9 cellular contexts compared by ENCODE assay signal in the genomic region with DNA sequence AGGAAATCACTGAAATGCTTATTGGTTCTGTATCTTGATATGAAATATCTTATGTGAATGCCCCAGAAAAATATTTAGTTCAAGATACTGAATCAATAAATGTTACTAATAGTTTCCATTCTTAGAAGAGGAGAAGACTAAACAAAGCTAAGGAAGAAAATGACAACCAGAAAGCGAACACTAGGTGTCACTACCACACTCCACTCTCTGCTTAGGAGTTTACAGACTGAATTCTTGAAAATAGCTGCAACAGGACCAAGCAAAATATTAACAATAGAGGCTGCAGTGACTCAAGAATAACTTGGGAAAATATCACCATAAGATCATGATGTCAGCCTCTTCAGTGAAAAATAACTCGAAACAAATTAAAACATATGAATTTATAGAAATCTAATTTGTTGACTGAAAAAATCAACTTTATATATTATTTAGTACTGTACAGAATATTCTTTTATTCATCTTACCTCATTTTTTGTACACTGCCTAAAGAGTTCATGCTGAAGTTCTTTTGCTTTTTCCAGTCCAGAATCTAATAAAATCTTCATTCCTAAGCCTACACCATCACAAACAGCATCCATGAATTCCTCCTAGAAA.
A peak's percentile ranks its signal among the peaks of the same experiment; 100 is the strongest.
DNase-seq lines count a peak whose midpoint lies in the region; ATAC-seq and TF ChIP-seq lines count a peak whose summit lies in the region.
"Had no signal": no experiment of that assay in that cellular context is flagged by ENCODE, and none has a peak within 500 bp of the region (broad histone marks: within the 10 kb centered on the region; RNA-seq: fewer than 3 reads in every experiment).

No MANE protein-coding gene starts in this region.

- TF ChIP-seq CTCF in OCI-LY7 (conservative IDR thresholded peaks at IDR 0.05; ENCODE audit: low read length) (peak; percentile 92), mucosa of descending colon (IDR thresholded peaks at IDR 0.05) (no peak)

- H3K4me2 ChIP-seq in OCI-LY7 (ENCODE audit: low read length): no peak overlapping the region
- H3K4me2 ChIP-seq: BLaER1 had no signal

- no TSS peak for BruUV-seq in OCI-LY7 (replicated peaks; lab: Mats Ljungman, UMichigan)

- peaks cover 15% of the 10 kb centered on the region for H3K36me3 ChIP-seq in HAP-1 (replicated peaks)
- H3K36me3 ChIP-seq in OCI-LY7 (ENCODE audit: insufficient read depth, low read length): peaks cover 44% of the 10 kb centered on the region
- H3K36me3 ChIP-seq in mucosa of descending colon (ENCODE audit: low read depth): no peaks in the 10 kb centered on the region

- H3K79me2 ChIP-seq in OCI-LY7 (ENCODE audit: insufficient read depth, low read depth, low read length): no peaks in the 10 kb centered on the region

- H3K27me3 ChIP-seq in HAP-1 (ENCODE audit: low read depth): no peaks in the 10 kb centered on the region
- H3K27me3 ChIP-seq: BLaER1 had no signal

- no peak overlapping the region for H3K27ac ChIP-seq in OCI-LY7 (ENCODE audit: low read depth, low read length, poor library complexity, severe bottlenecking)
- H3K27ac ChIP-seq: BLaER1 had no signal

- CTCF ChIA-PET in OCI-LY7 (lab: Charles Lee; ENCODE audit: unreplicated experiment): no interaction called here

- H3K4me1 ChIP-seq in HAP-1: no peaks in the 10 kb centered on the region
- H3K4me1 ChIP-seq in OCI-LY7 (ENCODE audit: insufficient read depth, low read length, poor library complexity, severe bottlenecking): no peaks in the 10 kb centered on the region
- H3K4me1 ChIP-seq in mucosa of descending colon (ENCODE audit: low read depth): no peaks in the 10 kb centered on the region
- H3K4me1 ChIP-seq: BLaER1 had no signal

- intact Hi-C loops in OCI-LY7 (cut with micrococcal nuclease; ENCODE audit: unreplicated experiment) (loop anchor here (1.0 to 2.0 kb wide), 2 partner anchors 244 to 278 kb away; no protein-coding TSS in a partner anchor), mucosa of descending colon (cut with DNase I, micrococcal nuclease) (no loop called here)

- ATAC-seq in mucosa of descending colon: peak; percentile 56
- ATAC-seq in GM21367 (IDR thresholded peaks at IDR 0.05; ENCODE audit: unreplicated experiment): no peak

- DNase-seq in DMS79 treated with DMSO at 0.1 percent for 48 hours (lab: John Stamatoyannopoulos, UW) (peak; percentile 18), DMS79 (lab: John Stamatoyannopoulos, UW) (no peak), HAP-1 (ENCODE audit: low spot score in 2 of 2) (peak; percentile 42 to 67), OCI-LY7 (ENCODE audit: low spot score) (peak; percentile 44), dedifferentiated amniotic fluid mesenchymal stem cell (ENCODE audit: extremely low spot score) (peak; percentile 82), mucosa of descending colon (peak in 1 of 3 donors; percentile 58)
- DNase-seq in activated effector memory CD4-positive, alpha-beta T cell treated with anti-CD3 and anti-CD28 coated beads, Interleukin-2, amount 50 U/mL, for 16 hours: no peak

- H3K4me3 ChIP-seq in HAP-1 (no peak overlapping the region), OCI-LY7 (ENCODE audit: low read depth, low read length, poor library complexity, severe bottlenecking) (no peak overlapping the region), mucosa of descending colon (no peak overlapping the region)
- H3K4me3 ChIP-seq: BLaER1 had no signal

- H2AFZ ChIP-seq in OCI-LY7 (ENCODE audit: low read length): no peak overlapping the region

- H3K9me2 ChIP-seq in OCI-LY7 (ENCODE audit: insufficient read depth, low read length): no peaks in the 10 kb centered on the region

- in situ Hi-C loops in HAP-1 (cut with MboI; ENCODE audit: low sequenced_read_pairs): no loop called here

- H3K9me3 ChIP-seq in HAP-1: no peaks in the 10 kb centered on the region
- H3K9me3 ChIP-seq in OCI-LY7 (ENCODE audit: low read length): no peaks in the 10 kb centered on the region
- no peaks in the 10 kb centered on the region for H3K9me3 ChIP-seq in mucosa of descending colon
- H3K9me3 ChIP-seq: BLaER1 had no signal

- no peaks in the 10 kb centered on the region for H4K20me1 ChIP-seq in OCI-LY7 (ENCODE audit: insufficient read depth, low read length)
- H4K20me1 ChIP-seq: BLaER1 had no signal

- POLR2A ChIA-PET in OCI-LY7 (lab: Charles Lee): interaction anchor here (0.6 to 1.4 kb wide), 2 partner anchors 8 to 103 kb away, joined by 3 to 4 read pairs; no protein-coding TSS in a partner anchor

Comparison
In these comparisons a context has a peak if more than half of its experiments do, and no peak if none do; other contexts are left out.
1. DNase-seq: peak in DMS79 treated with DMSO at 0.1 percent for 48 hours (single experiment), HAP-1 (2 of 2), OCI-LY7 (single experiment) and dedifferentiated amniotic fluid mesenchymal stem cell (single experiment); none in DMS79 (single experiment) and activated effector memory CD4-positive, alpha-beta T cell treated with anti-CD3 and anti-CD28 coated beads, Interleukin-2, amount 50 U/mL, for 16 hours (single experiment).